Comparison of ENCODE assay signal across 22 cellular contexts in the genomic region with DNA sequence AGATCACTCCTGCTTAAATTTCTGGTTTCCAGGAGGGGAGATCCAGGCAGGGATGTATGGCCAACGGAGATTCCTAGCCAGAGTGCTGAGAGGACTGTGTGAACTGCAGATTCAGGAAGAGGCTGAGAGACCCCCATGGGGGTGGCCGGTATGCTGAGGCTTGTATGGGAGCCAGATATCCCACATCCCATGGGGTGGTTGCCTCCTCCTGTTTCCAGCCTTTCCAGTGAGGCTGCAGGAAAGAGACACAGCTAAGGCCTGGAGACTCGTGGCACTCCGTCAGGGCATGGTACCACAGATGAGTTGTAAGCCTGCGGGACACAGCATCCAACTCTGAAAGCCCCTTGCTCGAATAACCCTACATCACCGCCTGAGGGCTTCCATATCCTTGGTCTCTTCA. TPM values are rescaled to one million over a fixed set of nuclear protein-coding genes. Genes with fewer than 3 reads are reported as not detected.
"Had no signal": no experiment of that assay in that cellular context is flagged by ENCODE, and none has a peak within 500 bp of the region (broad histone marks: within the 10 kb centered on the region; RNA-seq: fewer than 3 reads in every experiment).

No MANE protein-coding gene starts in this region.

- DNase-seq: Kasumi-1, MM.1S, NCI-H1092 treated with DMSO at 0.1 percent for 48 hours, NCI-H1436, NCI-H187, NCI-H2029, NCI-H2081 treated with DMSO at 0.1 percent for 48 hours, NCI-H2171, NCI-H226, NCI-H446, NCI-H510A, NCI-H524 treated with DMSO at 0.1 percent for 48 hours, NCI-H69, NCI-H774, RPMI8226, SHP77 had no signal

- H3K4me1 Mint-ChIP-seq: IgD-negative memory B cell had no signal

- H3K9ac ChIP-seq: KMS-11 had no signal

- ATAC-seq: K562, SK-N-SH treated with all-trans-retinoic acid at 6 μM for 48 hours had no signal

- H3K27ac ChIP-seq: HL-60, KMS-11 had no signal

- H3K4me3 ChIP-seq: K562 had no signal

- H3K27ac Mint-ChIP-seq: IgD-negative memory B cell had no signal

- H3K36me3 Mint-ChIP-seq: IgD-negative memory B cell had no signal

RNA-seq across cellular contexts. Expression of a gene that starts 1.4 kb away (rescaled TPM):
- total RNA-seq: K562 had no signal

RNA-seq across cellular contexts. Expression of a gene that starts 16.6 kb away (rescaled TPM):
- total RNA-seq: K562, M059J had no signal
